In the genomic region with DNA sequence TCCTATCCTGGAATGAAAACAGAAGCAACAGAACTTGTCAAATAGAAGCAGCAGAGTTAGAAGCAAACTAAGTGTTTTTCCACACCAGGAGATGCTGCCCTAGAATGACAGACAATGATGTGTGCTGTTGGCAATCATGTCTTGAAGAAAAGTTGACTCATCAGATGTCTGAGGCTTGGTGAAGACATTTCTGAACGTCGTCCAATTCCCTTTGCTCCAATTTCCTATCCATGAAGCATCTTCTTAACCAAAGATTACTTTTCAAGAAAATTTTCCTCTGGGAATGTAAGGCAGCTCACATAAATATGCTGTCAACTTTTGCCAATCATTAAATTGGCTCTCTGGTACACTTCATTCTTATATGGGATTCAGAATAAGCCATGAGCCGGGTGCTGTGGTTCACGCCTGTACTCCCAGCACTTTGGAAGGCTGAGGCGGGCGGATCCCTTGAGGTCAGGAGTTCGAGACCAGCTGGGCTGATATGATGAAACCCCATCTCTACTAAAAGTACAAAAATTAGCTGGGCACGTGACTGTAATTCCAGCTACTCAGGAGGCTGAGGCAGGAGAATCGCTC, we compare ENCODE assay signal across 1 cellular context.
A peak's percentile ranks its signal among the peaks of the same experiment; 100 is the strongest.
TF ChIP-seq lines count a peak whose summit lies in the region.

No MANE protein-coding gene starts in this region.

TF ChIP-seq in SK-N-SH, 30 proteins besides CTCF, POLR2A, EP300 and RAD21 (continued from another document):
- TF ChIP-seq, protein P1, sequence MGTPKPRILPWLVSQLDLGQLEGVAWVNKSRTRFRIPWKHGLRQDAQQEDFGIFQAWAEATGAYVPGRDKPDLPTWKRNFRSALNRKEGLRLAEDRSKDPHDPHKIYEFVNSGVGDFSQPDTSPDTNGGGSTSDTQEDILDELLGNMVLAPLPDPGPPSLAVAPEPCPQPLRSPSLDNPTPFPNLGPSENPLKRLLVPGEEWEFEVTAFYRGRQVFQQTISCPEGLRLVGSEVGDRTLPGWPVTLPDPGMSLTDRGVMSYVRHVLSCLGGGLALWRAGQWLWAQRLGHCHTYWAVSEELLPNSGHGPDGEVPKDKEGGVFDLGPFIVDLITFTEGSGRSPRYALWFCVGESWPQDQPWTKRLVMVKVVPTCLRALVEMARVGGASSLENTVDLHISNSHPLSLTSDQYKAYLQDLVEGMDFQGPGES (IDR thresholded peaks at IDR 0.05; ENCODE audit: low read depth, low read length): no peak
- TF ChIP-seq MXI1 (IDR thresholded peaks at IDR 0.05; ENCODE audit: low read depth, low read length) (no peak), ELF1 (IDR thresholded peaks at IDR 0.05) (0 out of 2 replicates have a peak, but pooled peaks have one; percentile 13), TEAD4 (IDR thresholded peaks at IDR 0.05; ENCODE audit: borderline replicate concordance, insufficient read depth) (peak; percentile 87; the same call in 1 of the 2 replicates), GABPA (IDR thresholded peaks at IDR 0.05; ENCODE audit: low read depth) (no peak), CHD2 (IDR thresholded peaks at IDR 0.05; ENCODE audit: low read length, partially characterized antibody) (no peak), FOXJ3 (CRISPR knock-in tag; IDR thresholded peaks at IDR 0.05) (no peak), TAF1 (IDR thresholded peaks at IDR 0.05; ENCODE audit: borderline replicate concordance, low read depth, low read length) (no peak; the same call in 1 of the 2 replicates), EZH2phosphoT487 (IDR thresholded peaks at IDR 0.05; ENCODE audit: borderline replicate concordance, low read depth) (no peak), GATA2 (CRISPR knock-in tag; IDR thresholded peaks at IDR 0.05) (no peak)
- TF ChIP-seq, protein P2, sequence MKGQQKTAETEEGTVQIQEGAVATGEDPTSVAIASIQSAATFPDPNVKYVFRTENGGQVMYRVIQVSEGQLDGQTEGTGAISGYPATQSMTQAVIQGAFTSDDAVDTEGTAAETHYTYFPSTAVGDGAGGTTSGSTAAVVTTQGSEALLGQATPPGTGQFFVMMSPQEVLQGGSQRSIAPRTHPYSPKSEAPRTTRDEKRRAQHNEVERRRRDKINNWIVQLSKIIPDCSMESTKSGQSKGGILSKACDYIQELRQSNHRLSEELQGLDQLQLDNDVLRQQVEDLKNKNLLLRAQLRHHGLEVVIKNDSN (IDR thresholded peaks at IDR 0.05; ENCODE audit: borderline replicate concordance, low read depth): peak; percentile 58; the same call in 1 of the 2 replicates
- TF ChIP-seq, protein P3, sequence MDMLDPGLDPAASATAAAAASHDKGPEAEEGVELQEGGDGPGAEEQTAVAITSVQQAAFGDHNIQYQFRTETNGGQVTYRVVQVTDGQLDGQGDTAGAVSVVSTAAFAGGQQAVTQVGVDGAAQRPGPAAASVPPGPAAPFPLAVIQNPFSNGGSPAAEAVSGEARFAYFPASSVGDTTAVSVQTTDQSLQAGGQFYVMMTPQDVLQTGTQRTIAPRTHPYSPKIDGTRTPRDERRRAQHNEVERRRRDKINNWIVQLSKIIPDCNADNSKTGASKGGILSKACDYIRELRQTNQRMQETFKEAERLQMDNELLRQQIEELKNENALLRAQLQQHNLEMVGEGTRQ (IDR thresholded peaks at IDR 0.05; ENCODE audit: borderline replicate concordance, low read depth, low read length): no peak
- TF ChIP-seq, protein P4, sequence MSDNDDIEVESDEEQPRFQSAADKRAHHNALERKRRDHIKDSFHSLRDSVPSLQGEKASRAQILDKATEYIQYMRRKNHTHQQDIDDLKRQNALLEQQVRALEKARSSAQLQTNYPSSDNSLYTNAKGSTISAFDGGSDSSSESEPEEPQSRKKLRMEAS (IDR thresholded peaks at IDR 0.05; ENCODE audit: low read depth): peak; percentile 89
TF ChIP-seq in SK-N-SH: peak in this region for 15.
